1 cellular context compared by ENCODE assay signal in genomic region chr1:85534072-85534471, GRCh38. TPM values are rescaled to one million over a fixed set of nuclear protein-coding genes. Genes with fewer than 3 reads are reported as not detected.
"Had no signal": no experiment of that assay in that cellular context is flagged by ENCODE, and none has a peak within 500 bp of the region (broad histone marks: within the 10 kb centered on the region; RNA-seq: fewer than 3 reads in every experiment).

No MANE protein-coding gene starts in this region.

RNA-seq across cellular contexts. Expression of gene CCN1, which starts 46.5 kb away (rescaled TPM):
- total RNA-seq: naive thymus-derived CD8-positive, alpha-beta T cell had no signal
- polyA plus RNA-seq: naive thymus-derived CD8-positive, alpha-beta T cell had no signal
